In genomic region chr19:39913682-39914333, GRCh38 we compare ENCODE assay signal across 16 cellular contexts. TPM values are rescaled to one million over a fixed set of nuclear protein-coding genes. Genes with fewer than 3 reads are reported as not detected.
DNase-seq lines count a peak whose midpoint lies in the region; ATAC-seq and TF ChIP-seq lines count a peak whose summit lies in the region.
"Had no signal": no experiment of that assay in that cellular context is flagged by ENCODE, and none has a peak within 500 bp of the region (broad histone marks: within the 10 kb centered on the region; RNA-seq: fewer than 3 reads in every experiment).

No MANE protein-coding gene starts in this region.

- no peak overlapping the region for H4K8ac ChIP-seq in H9 (replicated peaks; ENCODE audit: insufficient read length, low read depth, low read length)

- H2AFZ ChIP-seq in hepatocyte, result no peak overlapping the region
- no peak overlapping the region for H2AFZ ChIP-seq in H9 (ENCODE audit: low read length)
- H2AFZ ChIP-seq: GM23338 had no signal

- no peaks in the 10 kb centered on the region for H4K20me1 ChIP-seq in hepatocyte (ENCODE audit: insufficient read depth, poor library complexity, severe bottlenecking)
- H4K20me1 ChIP-seq in H9 (ENCODE audit: control insufficient read depth, insufficient read depth, insufficient read length), result no peaks in the 10 kb centered on the region

- H3K4me3 Mint-ChIP-seq in activated CD8-positive, alpha-beta memory T cell treated with anti-CD3 and anti-CD28 coated beads, Interleukin-2, amount 10 ng/mL, durations not matched to agents 7 days and 5 days, result no peak overlapping the region
- H3K4me3 Mint-ChIP-seq in type B pancreatic cell, result no peak overlapping the region
- no peak overlapping the region for H3K4me3 Mint-ChIP-seq in H9
- H3K4me3 Mint-ChIP-seq: GM23338 had no signal

- CTCF ChIA-PET in activated CD8-positive, alpha-beta memory T cell treated with anti-CD3 and anti-CD28 coated beads, Interleukin-2, amount 10 ng/mL, durations not matched to agents 7 days and 5 days (lab: Charles Lee), result interaction anchor here (1.1 to 1.2 kb wide), 2 partner anchors 55 to 57 kb away, joined by 3 read pairs; partner anchors contain the start of gene PSMC4

- no peaks in the 10 kb centered on the region for H3K9me3 Mint-ChIP-seq in activated CD8-positive, alpha-beta memory T cell treated with anti-CD3 and anti-CD28 coated beads, Interleukin-2, amount 10 ng/mL, durations not matched to agents 7 days and 5 days (ENCODE audit: low read depth)
- H3K9me3 Mint-ChIP-seq in type B pancreatic cell (no peaks in the 10 kb centered on the region), H9 (peaks cover 0 to 4% of the 10 kb centered on the region in 2 experiments; a peak in 1 of 5 replicates)
- H3K9me3 Mint-ChIP-seq: GM23338 had no signal

- H2BK5ac ChIP-seq in H9 (ENCODE audit: insufficient read length, low read length), result no peak overlapping the region

- no peaks in the 10 kb centered on the region for H3K4me1 ChIP-seq in hepatocyte (ENCODE audit: insufficient read depth)
- H3K4me1 ChIP-seq in mucosa of rectum (ENCODE audit: control insufficient read depth in 2 of 2, insufficient read depth in 2 of 2, low read length in 2 of 2), result peaks cover 10 to 17% of the 10 kb centered on the region in 2 donors
- H3K4me1 ChIP-seq in H9 (ENCODE audit: insufficient read depth, low read length), result no peaks in the 10 kb centered on the region
- H3K4me1 ChIP-seq: Caco-2 had no signal

- no peak overlapping the region for H2BK20ac ChIP-seq in H9 (ENCODE audit: low read depth, low read length, poor library complexity, severe bottlenecking)

- peaks cover 3% of the 10 kb centered on the region for H3K23me2 ChIP-seq in H9 (ENCODE audit: insufficient read length, low read depth, low read length, poor library complexity, severe bottlenecking)

- no peak overlapping the region for H3K4me2 ChIP-seq in hepatocyte
- no peak overlapping the region for H3K4me2 ChIP-seq in H9 (ENCODE audit: insufficient read depth, insufficient read length, low read length)
- H3K4me2 ChIP-seq: GM23338 had no signal

- no peak overlapping the region for H3K4me3 ChIP-seq in hepatocyte
- peak overlapping the region; percentile 37 to 50 for H3K4me3 ChIP-seq in mucosa of rectum (ENCODE audit: low read length in 2 of 2)
- H3K4me3 ChIP-seq: GM23338, MG63 had no signal

- H3K36me3 ChIP-seq in hepatocyte (replicated peaks; ENCODE audit: insufficient read depth, low read depth), result no peaks in the 10 kb centered on the region
- H3K36me3 ChIP-seq in mucosa of rectum (ENCODE audit: control insufficient read depth in 2 of 2, insufficient read depth in 2 of 2, low read length in 2 of 2), result peaks cover 19 to 32% of the 10 kb centered on the region in 2 donors
- H3K36me3 ChIP-seq: MG63 had no signal

- H3K27ac Mint-ChIP-seq in activated CD8-positive, alpha-beta memory T cell treated with anti-CD3 and anti-CD28 coated beads, Interleukin-2, amount 10 ng/mL, durations not matched to agents 7 days and 5 days, result no peak overlapping the region
- no peak overlapping the region for H3K27ac Mint-ChIP-seq in type B pancreatic cell
- H3K27ac Mint-ChIP-seq in H9, result no peak overlapping the region
- H3K27ac Mint-ChIP-seq: GM23338 had no signal

- H3K27ac ChIP-seq in hepatocyte, result no peak overlapping the region
- H3K27ac ChIP-seq in mucosa of rectum (ENCODE audit: low read depth in 2 of 2, low read length in 2 of 2), result peak overlapping the region in 1 of 2 donors; percentile 61
- H3K27ac ChIP-seq in H9 (ENCODE audit: insufficient read length, low read depth, low read length), result no peak overlapping the region

- no peak overlapping the region for H3T11ph ChIP-seq in H9 (ENCODE audit: low read length)

- H3K27me3 ChIP-seq in hepatocyte (no peaks in the 10 kb centered on the region), mucosa of rectum (ENCODE audit: control insufficient read depth in 2 of 2, insufficient read depth in 2 of 2, low read length in 2 of 2) (no peaks in the 10 kb centered on the region), H9 (ENCODE audit: insufficient read depth, low read length) (no peaks in the 10 kb centered on the region)
- H3K27me3 ChIP-seq: MG63 had no signal

- no peaks in the 10 kb centered on the region for H3K79me1 ChIP-seq in H9 (ENCODE audit: insufficient read depth, low read depth, low read length, poor library complexity, severe bottlenecking)

- H3K9me2 ChIP-seq in hepatocyte (replicated peaks; ENCODE audit: insufficient read depth), result no peaks in the 10 kb centered on the region

- no peak overlapping the region for H3K14ac ChIP-seq in H9 (ENCODE audit: insufficient read depth, low read length)

- WGBS in hepatocyte (ENCODE audit: low lambda C conversion rate, missing lambda C conversion rate), result 93% methylated on average over 20 of the region's 20 CpGs
- no CpG with 5 or more reads among the region's 20 CpGs for WGBS in H9 (ENCODE audit: extremely low coverage, insufficient read length, low lambda C conversion rate)

- no peak overlapping the region for H4K91ac ChIP-seq in H9 (ENCODE audit: insufficient read length, low read depth, low read length)

- peak; percentile 54 for DNase-seq in activated CD8-positive, alpha-beta memory T cell treated with anti-CD3 and anti-CD28 coated beads for 24 hours
- no peak for DNase-seq in activated CD8-positive, alpha-beta memory T cell treated with anti-CD3 and anti-CD28 coated beads, Interleukin-2, amount 10 ng/mL, durations not matched to agents 7 days and 5 days
- DNase-seq in hepatocyte (ENCODE audit: low spot score), result peak; percentile 3
- peak; percentile 55 for DNase-seq in type B pancreatic cell (ENCODE audit: extremely low spot score, unreplicated experiment)
- no peak for DNase-seq in H9
- DNase-seq in superior temporal gyrus (ENCODE audit: extremely low spot score), result no peak
- DNase-seq in activated naive CD4-positive, alpha-beta T cell treated with anti-CD3 and anti-CD28 coated beads, Interleukin-2, amount 50 U/mL, for 16 hours, result no peak
- DNase-seq: C1 segment of cervical spinal cord, Caco-2, DMS79 treated with DMSO at 0.1 percent for 48 hours, MG63, NCI-H1105 treated with DMSO at 0.1 percent for 48 hours, NCI-H1930, SHP77 had no signal

- no peak overlapping the region for H3K56ac ChIP-seq in H9 (ENCODE audit: insufficient read length, low read depth, low read length)

- no peaks in the 10 kb centered on the region for H3K4me1 Mint-ChIP-seq in activated CD8-positive, alpha-beta memory T cell treated with anti-CD3 and anti-CD28 coated beads, Interleukin-2, amount 10 ng/mL, durations not matched to agents 7 days and 5 days
- no peaks in the 10 kb centered on the region for H3K4me1 Mint-ChIP-seq in type B pancreatic cell (ENCODE audit: unreplicated experiment)
- no peaks in the 10 kb centered on the region for H3K4me1 Mint-ChIP-seq in H9
- H3K4me1 Mint-ChIP-seq: GM23338 had no signal

- H3K79me2 ChIP-seq in hepatocyte (no peaks in the 10 kb centered on the region), H9 (ENCODE audit: insufficient read depth, low read length) (no peaks in the 10 kb centered on the region)

- H3K4ac ChIP-seq in H9 (ENCODE audit: low read depth, low read length), result no peak overlapping the region

- H3K9ac ChIP-seq in mucosa of rectum (ENCODE audit: low read depth in 1 of 2, low read length in 2 of 2), result peak overlapping the region in 1 of 2 donors; percentile 57
- H3K9ac ChIP-seq in H9 (ENCODE audit: extremely low read depth, insufficient read length, low read length), result no peak overlapping the region

- ATAC-seq in activated CD8-positive, alpha-beta memory T cell treated with anti-CD3 and anti-CD28 coated beads, Interleukin-2, amount 10 ng/mL, durations not matched to agents 7 days and 5 days, result no peak
- ATAC-seq: GM23338 had no signal

- no peaks in the 10 kb centered on the region for H3K27me3 Mint-ChIP-seq in activated CD8-positive, alpha-beta memory T cell treated with anti-CD3 and anti-CD28 coated beads, Interleukin-2, amount 10 ng/mL, durations not matched to agents 7 days and 5 days
- H3K27me3 Mint-ChIP-seq in type B pancreatic cell, result no peaks in the 10 kb centered on the region
- H3K27me3 Mint-ChIP-seq in H9 (ENCODE audit: low read depth), result no peaks in the 10 kb centered on the region

- H2BK12ac ChIP-seq in H9 (ENCODE audit: insufficient read length, low read depth, low read length), result no peak overlapping the region

- H3K9me3 ChIP-seq in hepatocyte (ENCODE audit: low read depth), result no peaks in the 10 kb centered on the region
- no peaks in the 10 kb centered on the region for H3K9me3 ChIP-seq in mucosa of rectum (ENCODE audit: control insufficient read depth in 2 of 2, low read length in 2 of 2)
- no peaks in the 10 kb centered on the region for H3K9me3 ChIP-seq in H9 (ENCODE audit: control insufficient read depth, low read depth, low read length)
- H3K9me3 ChIP-seq: Caco-2, MG63 had no signal

- no peak overlapping the region for H2BK15ac ChIP-seq in H9 (ENCODE audit: low read depth, low read length)

- H4K5ac ChIP-seq in H9 (ENCODE audit: insufficient read length, low read depth, low read length), result no peak overlapping the region

- no peak overlapping the region for H2BK120ac ChIP-seq in H9 (ENCODE audit: low read depth, low read length, poor library complexity, severe bottlenecking)

- no peak overlapping the region for H3K23ac ChIP-seq in H9 (ENCODE audit: insufficient read length, low read depth, low read length)

- TF ChIP-seq CTCF in hepatocyte (IDR thresholded peaks at IDR 0.05; ENCODE audit: poor library complexity) (no peak), type B pancreatic cell (conservative IDR thresholded peaks at IDR 0.05) (no peak), H9 (conservative IDR thresholded peaks at IDR 0.05) (no peak)

- H2AK5ac ChIP-seq in H9 (ENCODE audit: insufficient read length, low read length), result no peak overlapping the region

- no peak overlapping the region for H3K18ac ChIP-seq in H9 (ENCODE audit: insufficient read length, low read depth, low read length)

- no peaks in the 10 kb centered on the region for H3K36me3 Mint-ChIP-seq in activated CD8-positive, alpha-beta memory T cell treated with anti-CD3 and anti-CD28 coated beads, Interleukin-2, amount 10 ng/mL, durations not matched to agents 7 days and 5 days
- no peaks in the 10 kb centered on the region for H3K36me3 Mint-ChIP-seq in type B pancreatic cell
- H3K36me3 Mint-ChIP-seq in H9 (ENCODE audit: insufficient read depth in 1 of 3, low read depth in 3 of 3), result no peaks in the 10 kb centered on the region

RNA-seq across cellular contexts. Expression of gene FCGBP, which starts 20.6 kb away (rescaled TPM):
- total RNA-seq in activated CD8-positive, alpha-beta memory T cell treated with anti-CD3 and anti-CD28 coated beads, Interleukin-2, amount 10 ng/mL, durations not matched to agents 7 days and 5 days, result 1 to 10 TPM in 1 of 2 experiments, under 1 TPM in 1; 0.93 to 3.2 TPM
- total RNA-seq in hepatocyte, result 31.2 and 48.2 TPM in 2 replicates
- polyA plus RNA-seq in hepatocyte, result 2.4 and 3.1 TPM in 2 replicates
- total RNA-seq in type B pancreatic cell (ENCODE audit: low replicate concordance), result 7.8 and 10.0 TPM in 2 replicates
- total RNA-seq in H9 (2021), result 0.13 and 0.15 TPM in 2 replicates

RNA-seq across cellular contexts. Expression of gene PSMC4, which starts 57.2 kb away (rescaled TPM):
- 100 to 1,000 TPM in 1 of 2 experiments, 10 to 100 TPM in 1; 94.5 to 141 TPM for total RNA-seq in activated CD8-positive, alpha-beta memory T cell treated with anti-CD3 and anti-CD28 coated beads, Interleukin-2, amount 10 ng/mL, durations not matched to agents 7 days and 5 days
- 81.5 and 85.4 TPM in 2 replicates for total RNA-seq in hepatocyte
- 94.7 and 99.3 TPM in 2 replicates for polyA plus RNA-seq in hepatocyte
- total RNA-seq in type B pancreatic cell (ENCODE audit: low replicate concordance), result 100 and 102 TPM in 2 replicates
- total RNA-seq in H9 (2021), result 111 and 119 TPM in 2 replicates

Comparison
In these comparisons a context has a peak if more than half of its experiments do, and no peak if none do; other contexts are left out.
1. DNase-seq: peak in activated CD8-positive, alpha-beta memory T cell treated with anti-CD3 and anti-CD28 coated beads for 24 hours (single experiment), hepatocyte (single experiment) and type B pancreatic cell (single experiment); none in activated CD8-positive, alpha-beta memory T cell treated with anti-CD3 and anti-CD28 coated beads, Interleukin-2, amount 10 ng/mL, durations not matched to agents 7 days and 5 days (single experiment), H9 (single experiment), superior temporal gyrus (single experiment) and activated naive CD4-positive, alpha-beta T cell treated with anti-CD3 and anti-CD28 coated beads, Interleukin-2, amount 50 U/mL, for 16 hours (single experiment).